Comparison of ENCODE assay signal across 32 cellular contexts in genomic region chr1:240968864-240969263, GRCh38.
"Had no signal": no experiment of that assay in that cellular context is flagged by ENCODE, and none has a peak within 500 bp of the region (broad histone marks: within the 10 kb centered on the region; RNA-seq: fewer than 3 reads in every experiment).

No MANE protein-coding gene starts in this region.

- H3K27me3 ChIP-seq: MG63 had no signal

- H3K36me3 ChIP-seq: MG63 had no signal

- H3K9me3 ChIP-seq: MG63 had no signal

- H3K4me3 ChIP-seq: MG63 had no signal

- DNase-seq: Karpas-422, Kasumi-1, MG63, MM.1S, MV-4-11, NCI-H1048, NCI-H1092, NCI-H1092 treated with DMSO at 0.1 percent for 48 hours, NCI-H1105, NCI-H1105 treated with DMSO at 0.1 percent for 48 hours, NCI-H1417 treated with DMSO at 0.1 percent for 48 hours, NCI-H1436, NCI-H1436 treated with DMSO at 0.1 percent for 48 hours, NCI-H1694, NCI-H1694 treated with DMSO at 0.1 percent for 48 hours, NCI-H187, NCI-H187 treated with DMSO at 0.1 percent for 48 hours, NCI-H1930, NCI-H2029, NCI-H2029 treated with DMSO at 0.1 percent for 48 hours, NCI-H2081, NCI-H2081 treated with DMSO at 0.1 percent for 48 hours, NCI-H2107, NCI-H2171, NCI-H2171 treated with DMSO at 0.1 percent for 48 hours, NCI-H2227 treated with DMSO at 0.1 percent for 48 hours, NCI-H226, NCI-H345, NCI-H446, NCI-H446 treated with DMSO at 0.1 percent for 48 hours, NCI-H510A, NCI-H510A treated with DMSO at 0.1 percent for 48 hours had no signal
